ENCODE assay signal across 8 cellular contexts in genomic region chr15:74983725-74984231, GRCh38. TPM values are rescaled to one million over a fixed set of nuclear protein-coding genes. Genes with fewer than 3 reads are reported as not detected.
DNase-seq lines count a peak whose midpoint lies in the region; ATAC-seq and TF ChIP-seq lines count a peak whose summit lies in the region.

No MANE protein-coding gene starts in this region.

- H3K27ac ChIP-seq in psoas muscle = no peak overlapping the region

- intact Hi-C loops in psoas muscle (cut with DNase I) = no loop called here

- H3K4me1 ChIP-seq in psoas muscle = no peaks in the 10 kb centered on the region

- H3K36me3 ChIP-seq in psoas muscle (ENCODE audit: insufficient read depth in 1 of 2, low read depth in 1 of 2) = no peaks in the 10 kb centered on the region

- DNase-seq in NCI-H146 (lab: John Stamatoyannopoulos, UW) (peak; percentile 13), NCI-H146 treated with DMSO at 0.1 percent for 48 hours (lab: John Stamatoyannopoulos, UW; ENCODE audit: unreplicated experiment) (no peak), MV-4-11 (lab: John Stamatoyannopoulos, UW) (peak; percentile 58), psoas muscle (no peak)
- peak; percentile 50 for DNase-seq in activated naive CD4-positive, alpha-beta T cell treated with anti-CD3 and anti-CD28 coated beads, Interleukin-2, amount 50 U/mL, for 16 hours
- DNase-seq in stimulated activated CD8-positive, alpha-beta memory T cell treated with anti-CD3 and anti-CD28 coated beads, Interleukin-15, amount 100 ng/mL, for 48 hours (ENCODE audit: low read depth in 2 of 2) = peak; percentile 60 to 61

- peaks cover 0 to 35% (median 7%) of the 10 kb centered on the region in 3 donors for H3K27me3 ChIP-seq in psoas muscle (ENCODE audit: insufficient read depth in 3 of 3, low read length in 2 of 3)

- 9 to 20% (median 11%) methylated on average over 4 of the region's 4 CpGs for WGBS in psoas muscle, 3 donors

- no peak for ATAC-seq in GM21825 (IDR thresholded peaks at IDR 0.05; ENCODE audit: unreplicated experiment)
- ATAC-seq in psoas muscle = no peak
- ATAC-seq in GM19395 (IDR thresholded peaks at IDR 0.05; ENCODE audit: unreplicated experiment) = no peak

- no peaks in the 10 kb centered on the region for H3K9me3 ChIP-seq in psoas muscle

- H3K4me3 ChIP-seq in psoas muscle = no peak overlapping the region

- TF ChIP-seq CTCF in psoas muscle (IDR thresholded peaks at IDR 0.05) = no peak

RNA-seq across cellular contexts. Expression of gene SCAMP5, which starts 11.6 kb away (rescaled TPM):
- 1 to 10 TPM in 1 of 4 donors, under 1 TPM in 2, not detected in 1; 0.23 to 6.3 (median 0.97) TPM for total RNA-seq in psoas muscle
- polyA plus RNA-seq in psoas muscle = 1 to 10 TPM in 1 of 3 donors, under 1 TPM in 2; 0.03 to 2.1 (median 0.16) TPM

RNA-seq across cellular contexts. Expression of gene RPP25, which starts 27.2 kb away (rescaled TPM):
- 1 to 10 TPM in 3 of 4 donors, under 1 TPM in 1; 0.64 to 1.9 (median 1.4) TPM for total RNA-seq in psoas muscle
- polyA plus RNA-seq in psoas muscle = 10 to 100 TPM in 1 of 3 donors, 1 to 10 TPM in 2; 1.7 to 11.6 (median 2.3) TPM

RNA-seq across cellular contexts. Expression of gene PPCDC, which starts 39.6 kb away (rescaled TPM):
- 10 to 100 TPM in 1 of 4 donors, 1 to 10 TPM in 3; 2.4 to 11.7 (median 4.9) TPM for total RNA-seq in psoas muscle
- polyA plus RNA-seq in psoas muscle = 10 to 100 TPM; 13.9 to 26.1 (median 24.3) TPM

RNA-seq across cellular contexts. Expression of gene COX5A, which starts 45.9 kb away (rescaled TPM):
- 100 to 1,000 TPM; 635 to 910 (median 767) TPM for total RNA-seq in psoas muscle
- 1,000 to 10,000 TPM in 2 of 3 donors, 100 to 1,000 TPM in 1; 974 to 1,651 (median 1,366) TPM for polyA plus RNA-seq in psoas muscle

Comparison
In these comparisons a context has a peak if more than half of its experiments do, and no peak if none do; other contexts are left out.
1. DNase-seq: peak in NCI-H146 (single experiment), MV-4-11 (single experiment), activated naive CD4-positive, alpha-beta T cell treated with anti-CD3 and anti-CD28 coated beads, Interleukin-2, amount 50 U/mL, for 16 hours (single experiment) and stimulated activated CD8-positive, alpha-beta memory T cell treated with anti-CD3 and anti-CD28 coated beads, Interleukin-15, amount 100 ng/mL, for 48 hours (2 of 2); none in NCI-H146 treated with DMSO at 0.1 percent for 48 hours (single experiment) and psoas muscle (0 of 2).